In genomic region chr19:50794778-50795664, GRCh38 we compare ENCODE assay signal across 9 cellular contexts. TPM values are rescaled to one million over a fixed set of nuclear protein-coding genes. Genes with fewer than 3 reads are reported as not detected.
DNase-seq lines count a peak whose midpoint lies in the region; ATAC-seq and TF ChIP-seq lines count a peak whose summit lies in the region.
"Had no signal": no experiment of that assay in that cellular context is flagged by ENCODE, and none has a peak within 500 bp of the region (broad histone marks: within the 10 kb centered on the region; RNA-seq: fewer than 3 reads in every experiment).

No MANE protein-coding gene starts in this region.

- peak; percentile 57 for DNase-seq in activated CD4-positive, alpha-beta T cell treated with anti-CD3 and anti-CD28 coated beads for 48 hours
- no peak for DNase-seq in activated CD4-positive, alpha-beta T cell treated with anti-CD3 and anti-CD28 coated beads, Interleukin-2, amount 10 ng/mL, durations not matched to agents 24 days and 14 days
- DNase-seq in activated CD8-positive, alpha-beta memory T cell treated with anti-CD3 and anti-CD28 coated beads, Interleukin-2, amount 10 ng/mL, durations not matched to agents 7 days and 5 days: no peak
- peak; percentile 36 to 49 for DNase-seq in stimulated activated CD8-positive, alpha-beta memory T cell treated with anti-CD3 and anti-CD28 coated beads, Interleukin-15, amount 100 ng/mL, for 48 hours (ENCODE audit: low read depth in 2 of 2)
- DNase-seq in NCI-H345 (lab: John Stamatoyannopoulos, UW) (no peak), lower leg skin (ENCODE audit: low spot score in 2 of 2) (no peak)

- CTCF ChIA-PET in activated CD8-positive, alpha-beta memory T cell treated with anti-CD3 and anti-CD28 coated beads, Interleukin-2, amount 10 ng/mL, durations not matched to agents 7 days and 5 days (lab: Charles Lee): no interaction called here

- no peak overlapping the region for H3K27ac Mint-ChIP-seq in activated CD4-positive, alpha-beta T cell treated with anti-CD3 and anti-CD28 coated beads, Interleukin-2, amount 10 ng/mL, durations not matched to agents 24 days and 14 days
- peak overlapping the region; percentile 40 for H3K27ac Mint-ChIP-seq in activated CD8-positive, alpha-beta memory T cell treated with anti-CD3 and anti-CD28 coated beads, Interleukin-2, amount 10 ng/mL, durations not matched to agents 7 days and 5 days

- peaks cover 4% of the 10 kb centered on the region for H3K4me1 Mint-ChIP-seq in activated CD4-positive, alpha-beta T cell treated with anti-CD3 and anti-CD28 coated beads, Interleukin-2, amount 10 ng/mL, durations not matched to agents 24 days and 14 days
- H3K4me1 Mint-ChIP-seq in activated CD8-positive, alpha-beta memory T cell treated with anti-CD3 and anti-CD28 coated beads, Interleukin-2, amount 10 ng/mL, durations not matched to agents 7 days and 5 days: peaks cover 6% of the 10 kb centered on the region

- 45 to 50% methylated on average over 15 to 17 of the region's 23 CpGs for WGBS in lower leg skin, 2 donors

- H3K27me3 Mint-ChIP-seq in activated CD4-positive, alpha-beta T cell treated with anti-CD3 and anti-CD28 coated beads, Interleukin-2, amount 10 ng/mL, durations not matched to agents 24 days and 14 days: no peaks in the 10 kb centered on the region
- no peaks in the 10 kb centered on the region for H3K27me3 Mint-ChIP-seq in activated CD8-positive, alpha-beta memory T cell treated with anti-CD3 and anti-CD28 coated beads, Interleukin-2, amount 10 ng/mL, durations not matched to agents 7 days and 5 days

- peak; percentile 41; the same call in 1 of the 2 replicates for TF ChIP-seq CTCF in LNCAP (IDR thresholded peaks at IDR 0.05)
- no peak for TF ChIP-seq CTCF in lower leg skin (IDR thresholded peaks at IDR 0.05)

- no peak overlapping the region for H3K4me3 Mint-ChIP-seq in activated CD4-positive, alpha-beta T cell treated with anti-CD3 and anti-CD28 coated beads, Interleukin-2, amount 10 ng/mL, durations not matched to agents 24 days and 14 days
- H3K4me3 Mint-ChIP-seq in activated CD8-positive, alpha-beta memory T cell treated with anti-CD3 and anti-CD28 coated beads, Interleukin-2, amount 10 ng/mL, durations not matched to agents 7 days and 5 days: no peak overlapping the region

- H3K36me3 Mint-ChIP-seq in activated CD4-positive, alpha-beta T cell treated with anti-CD3 and anti-CD28 coated beads, Interleukin-2, amount 10 ng/mL, durations not matched to agents 24 days and 14 days (ENCODE audit: low read depth): peaks cover 20% of the 10 kb centered on the region
- peaks cover 16% of the 10 kb centered on the region for H3K36me3 Mint-ChIP-seq in activated CD8-positive, alpha-beta memory T cell treated with anti-CD3 and anti-CD28 coated beads, Interleukin-2, amount 10 ng/mL, durations not matched to agents 7 days and 5 days

- peak; percentile 24 for ATAC-seq in activated CD8-positive, alpha-beta memory T cell treated with anti-CD3 and anti-CD28 coated beads, Interleukin-2, amount 10 ng/mL, durations not matched to agents 7 days and 5 days
- no peak for ATAC-seq in HG03457 (IDR thresholded peaks at IDR 0.05; ENCODE audit: unreplicated experiment)

- H3K4me3 ChIP-seq in lower leg skin (ENCODE audit: low read depth, poor library complexity, severe bottlenecking): no peak overlapping the region

- intact Hi-C loops in activated CD4-positive, alpha-beta T cell treated with anti-CD3 and anti-CD28 coated beads, Interleukin-2, amount 10 ng/mL, durations not matched to agents 24 days and 14 days (cut with micrococcal nuclease): loop anchor here (1.0 kb wide), 1 partner anchor 8 kb away; no protein-coding TSS in a partner anchor
- intact Hi-C loops in lower leg skin (cut with DNase I; ENCODE audit: low total_unique reads): loop anchor here (10.0 kb wide), 1 partner anchor 120 kb away; the partner anchor contains the start of gene KLK4

- H3K9me3 Mint-ChIP-seq in activated CD4-positive, alpha-beta T cell treated with anti-CD3 and anti-CD28 coated beads, Interleukin-2, amount 10 ng/mL, durations not matched to agents 24 days and 14 days: no peaks in the 10 kb centered on the region
- no peaks in the 10 kb centered on the region for H3K9me3 Mint-ChIP-seq in activated CD8-positive, alpha-beta memory T cell treated with anti-CD3 and anti-CD28 coated beads, Interleukin-2, amount 10 ng/mL, durations not matched to agents 7 days and 5 days (ENCODE audit: low read depth)

- TF ChIP-seq POLR2A in lower leg skin (IDR thresholded peaks at IDR 0.05): no peak

RNA-seq across cellular contexts. Expression of gene ACP4, which starts 4.8 kb away (rescaled TPM):
- total RNA-seq in activated CD4-positive, alpha-beta T cell treated with anti-CD3 and anti-CD28 coated beads, Interleukin-2, amount 10 ng/mL, durations not matched to agents 24 days and 14 days: not detected in 2 replicates
- not detected for total RNA-seq in activated CD8-positive, alpha-beta memory T cell treated with anti-CD3 and anti-CD28 coated beads, Interleukin-2, amount 10 ng/mL, durations not matched to agents 7 days and 5 days
- 1 to 10 TPM in 1 of 4 donors, under 1 TPM in 1, not detected in 2; 0.58 to 3.1 TPM for total RNA-seq in lower leg skin
- total RNA-seq: NCI-H460 had no signal

RNA-seq across cellular contexts. Expression of gene GPR32, which starts 24.8 kb away (rescaled TPM):
- not detected in 2 replicates for total RNA-seq in activated CD4-positive, alpha-beta T cell treated with anti-CD3 and anti-CD28 coated beads, Interleukin-2, amount 10 ng/mL, durations not matched to agents 24 days and 14 days
- not detected for total RNA-seq in activated CD8-positive, alpha-beta memory T cell treated with anti-CD3 and anti-CD28 coated beads, Interleukin-2, amount 10 ng/mL, durations not matched to agents 7 days and 5 days
- not detected for total RNA-seq in lower leg skin
- total RNA-seq: NCI-H460 had no signal

RNA-seq across cellular contexts. Expression of gene KLK1, which starts 28.6 kb away (rescaled TPM):
- total RNA-seq in activated CD4-positive, alpha-beta T cell treated with anti-CD3 and anti-CD28 coated beads, Interleukin-2, amount 10 ng/mL, durations not matched to agents 24 days and 14 days: 3.0 TPM in 2 replicates
- 1 to 10 TPM; 3.0 to 3.2 TPM for total RNA-seq in activated CD8-positive, alpha-beta memory T cell treated with anti-CD3 and anti-CD28 coated beads, Interleukin-2, amount 10 ng/mL, durations not matched to agents 7 days and 5 days
- 10 to 100 TPM; 35.9 to 49.9 (median 46.6) TPM for total RNA-seq in lower leg skin

RNA-seq across cellular contexts. Expression of gene KLK15, which starts 38.4 kb away (rescaled TPM):
- total RNA-seq in activated CD4-positive, alpha-beta T cell treated with anti-CD3 and anti-CD28 coated beads, Interleukin-2, amount 10 ng/mL, durations not matched to agents 24 days and 14 days: not detected in 2 replicates
- not detected for total RNA-seq in activated CD8-positive, alpha-beta memory T cell treated with anti-CD3 and anti-CD28 coated beads, Interleukin-2, amount 10 ng/mL, durations not matched to agents 7 days and 5 days
- total RNA-seq in lower leg skin: not detected
- total RNA-seq: NCI-H460 had no signal

RNA-seq across cellular contexts. Expression of gene KLK3, which starts 59.7 kb away (rescaled TPM):
- total RNA-seq in activated CD4-positive, alpha-beta T cell treated with anti-CD3 and anti-CD28 coated beads, Interleukin-2, amount 10 ng/mL, durations not matched to agents 24 days and 14 days: not detected in 2 replicates
- not detected for total RNA-seq in activated CD8-positive, alpha-beta memory T cell treated with anti-CD3 and anti-CD28 coated beads, Interleukin-2, amount 10 ng/mL, durations not matched to agents 7 days and 5 days
- total RNA-seq in lower leg skin: 100 to 1,000 TPM in 1 of 4 donors, 10 to 100 TPM in 1, 1 to 10 TPM in 1, under 1 TPM in 1; 0.13 to 119 (median 10.4) TPM
- total RNA-seq: NCI-H460 had no signal

Comparison
In these comparisons a context has a peak if more than half of its experiments do, and no peak if none do; other contexts are left out.
1. DNase-seq: peak in activated CD4-positive, alpha-beta T cell treated with anti-CD3 and anti-CD28 coated beads for 48 hours (single experiment) and stimulated activated CD8-positive, alpha-beta memory T cell treated with anti-CD3 and anti-CD28 coated beads, Interleukin-15, amount 100 ng/mL, for 48 hours (2 of 2); none in activated CD4-positive, alpha-beta T cell treated with anti-CD3 and anti-CD28 coated beads, Interleukin-2, amount 10 ng/mL, durations not matched to agents 24 days and 14 days (single experiment), activated CD8-positive, alpha-beta memory T cell treated with anti-CD3 and anti-CD28 coated beads, Interleukin-2, amount 10 ng/mL, durations not matched to agents 7 days and 5 days (single experiment), NCI-H345 (single experiment) and lower leg skin (0 of 2).